Comparison of ENCODE assay signal across 19 cellular contexts in the genomic region with DNA sequence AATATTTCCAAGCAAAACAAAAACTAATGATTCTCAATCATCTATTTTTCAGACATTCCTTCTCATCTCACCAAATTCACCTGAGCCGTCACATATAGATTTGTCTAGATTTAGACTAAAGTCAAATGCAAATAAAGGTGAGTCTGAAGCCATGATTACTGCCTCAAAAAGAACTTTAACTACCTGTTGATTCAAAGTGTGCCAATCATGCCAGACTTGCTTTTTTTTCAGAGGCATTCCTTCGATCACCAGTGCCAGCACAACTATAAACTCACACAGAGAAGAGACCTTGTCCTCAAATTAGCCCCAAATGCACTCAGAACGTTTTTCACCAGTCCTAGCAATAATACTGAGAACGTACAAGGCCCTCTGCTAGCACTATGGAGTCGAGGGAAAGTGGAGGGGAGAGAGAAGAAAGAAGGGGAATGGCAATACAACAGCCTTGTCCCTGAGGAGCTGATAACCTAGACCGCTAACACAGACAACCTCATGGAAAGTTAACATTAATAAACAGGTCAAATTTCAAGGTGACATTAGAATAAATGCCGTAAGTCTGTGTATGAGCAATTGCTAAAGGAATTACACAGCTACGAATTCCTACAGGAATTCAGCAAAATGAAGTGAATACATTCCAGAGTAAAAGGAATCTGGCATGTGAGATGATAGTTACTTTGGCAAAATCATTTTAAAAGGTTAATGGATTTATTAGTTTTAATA.
DNase-seq lines count a peak whose midpoint lies in the region; ATAC-seq, FAIRE-seq and TF ChIP-seq lines count a peak whose summit lies in the region.
"Had no signal": no experiment of that assay in that cellular context is flagged by ENCODE, and none has a peak within 500 bp of the region (broad histone marks: within the 10 kb centered on the region; RNA-seq: fewer than 3 reads in every experiment).

No MANE protein-coding gene starts in this region.

- in situ Hi-C loops in HepG2 (cut with HindIII; ENCODE audit: extremely low pct_ligation_motif_present, low pct_unique_long_range_greater_than_20kb) (no loop called here), brain microvascular endothelial cell (cut with HindIII; ENCODE audit: low pct_ligation_motif_present, low sequenced_read_pairs) (no loop called here), G401 (cut with HindIII; ENCODE audit: low sequenced_read_pairs) (no loop called here)

- H3K27ac ChIP-seq in HepG2 (ENCODE audit: extremely low read length, insufficient read depth, low read length), result no peak overlapping the region
- H3K27ac ChIP-seq in right lobe of liver, result no peak overlapping the region
- peak overlapping the region in 51 of 59 donors; percentile 1 to 85 (median 66) for H3K27ac ChIP-seq in dorsolateral prefrontal cortex
- no peak overlapping the region for H3K27ac ChIP-seq in osteoblast (ENCODE audit: low read depth, low read length)
- H3K27ac ChIP-seq in brain microvascular endothelial cell, result no peak overlapping the region
- H3K27ac ChIP-seq: neutrophil had no signal

- H3K9ac ChIP-seq in HepG2 (ENCODE audit: insufficient read depth, low read depth, low read length), result no peak overlapping the region

- POLR2A ChIA-PET in HepG2 (lab: Yijun Ruan, JAX), result no interaction called here

- H3K4me2 ChIP-seq in HepG2 (ENCODE audit: low read depth, low read length) (no peak overlapping the region), osteoblast (ENCODE audit: insufficient read depth, low read length) (peak overlapping the region; percentile 17)

- no peaks in the 10 kb centered on the region for H3K27me3 ChIP-seq in HepG2 (ENCODE audit: control insufficient read depth in 1 of 2, insufficient read depth in 2 of 2, low read length in 2 of 2)
- no peaks in the 10 kb centered on the region for H3K27me3 ChIP-seq in right lobe of liver
- no peaks in the 10 kb centered on the region for H3K27me3 ChIP-seq in dorsolateral prefrontal cortex
- no peaks in the 10 kb centered on the region for H3K27me3 ChIP-seq in osteoblast (ENCODE audit: insufficient read depth, low read length)
- no peaks in the 10 kb centered on the region for H3K27me3 ChIP-seq in brain microvascular endothelial cell (replicated peaks)
- H3K27me3 ChIP-seq: neutrophil had no signal

- H3K4me1 ChIP-seq in HepG2 (ENCODE audit: insufficient read depth, low read length), result peaks cover 33% of the 10 kb centered on the region
- no peaks in the 10 kb centered on the region for H3K4me1 ChIP-seq in right lobe of liver
- H3K4me1 ChIP-seq in osteoblast (ENCODE audit: insufficient read depth, low read length), result peaks cover 25% of the 10 kb centered on the region

- no peaks in the 10 kb centered on the region; the same call in 1 of the 2 replicates for H4K20me1 ChIP-seq in HepG2 (ENCODE audit: insufficient read depth, low read length)
- H4K20me1 ChIP-seq in osteoblast (ENCODE audit: insufficient read depth, low read length), result peaks cover 3% of the 10 kb centered on the region

- TF ChIP-seq CTCF in HepG2 (CRISPR knock-in tag; IDR thresholded peaks at IDR 0.05) (no peak), right lobe of liver (IDR thresholded peaks at IDR 0.05) (no peak), dorsolateral prefrontal cortex (IDR thresholded peaks at IDR 0.05 in 54 of 56, conservative IDR thresholded peaks at IDR 0.05 in 2 of 56; ENCODE audit: low read depth in 1 of 56, partially characterized antibody in 56 of 56) (no peak), osteoblast (IDR thresholded peaks at IDR 0.05; ENCODE audit: extremely low read depth, low read depth, low read length) (no peak), brain microvascular endothelial cell (IDR thresholded peaks at IDR 0.05; ENCODE audit: low read depth, low read length, missing control alignments) (no peak)

- H3K9me3 ChIP-seq in HepG2 (ENCODE audit: low read length) (peaks cover 5% of the 10 kb centered on the region; the same call in 1 of the 2 replicates), right lobe of liver (no peaks in the 10 kb centered on the region), osteoblast (ENCODE audit: low read depth, low read length) (no peaks in the 10 kb centered on the region)
- H3K9me3 ChIP-seq: neutrophil had no signal

- intact Hi-C loops in HepG2 (cut with micrococcal nuclease; ENCODE audit: unreplicated experiment) (no loop called here), right lobe of liver (cut with DNase I) (no loop called here), dorsolateral prefrontal cortex (cut with DNase I) (loop anchor here in 1 of 2 donors (5.0 kb wide), 1 partner anchor 60 kb away; no protein-coding TSS in a partner anchor)

- H3K4me3 ChIP-seq in HepG2 (replicated peaks in 1 of 3; ENCODE audit: insufficient read depth in 1 of 3, low read depth in 2 of 3, low read length in 3 of 3), result no peak overlapping the region
- H3K4me3 ChIP-seq in right lobe of liver, result no peak overlapping the region
- peak overlapping the region in 13 of 59 donors; percentile 18 to 58 (median 39) for H3K4me3 ChIP-seq in dorsolateral prefrontal cortex
- H3K4me3 ChIP-seq in osteoblast (ENCODE audit: insufficient read depth, low read length), result no peak overlapping the region
- H3K4me3 ChIP-seq in brain microvascular endothelial cell (ENCODE audit: low read depth, low read length), result no peak overlapping the region

- TF ChIP-seq RAD21 in HepG2 (CRISPR knock-in tag; IDR thresholded peaks at IDR 0.05), result no peak

- no TSS peak for BruUV-seq in HepG2 (replicated peaks; lab: Mats Ljungman, UMichigan)

- 67% methylated on average over 8 of the region's 8 CpGs for WGBS in HepG2 (ENCODE audit: low lambda C conversion rate)
- 66% methylated on average over 7 of the region's 8 CpGs for WGBS in right lobe of liver (ENCODE audit: insufficient coverage, low coverage, low lambda C conversion rate, missing lambda C conversion rate)

- H3K79me2 ChIP-seq in HepG2 (ENCODE audit: insufficient read depth, low read length) (peaks cover 88% of the 10 kb centered on the region), osteoblast (ENCODE audit: insufficient read depth, low read length) (peaks cover 52% of the 10 kb centered on the region)

- ATAC-seq in HepG2, result peak; percentile 51; the same call in 2 of the 3 replicates
- ATAC-seq in right lobe of liver, result no peak
- ATAC-seq in HG02840 (IDR thresholded peaks at IDR 0.05; ENCODE audit: low FRiP score, unreplicated experiment), result no peak
- ATAC-seq: CD8-positive, alpha-beta T cell had no signal

- DNase-seq in HepG2 (ENCODE audit: low spot score) (peak; percentile 29), right lobe of liver (no peak), dorsolateral prefrontal cortex (no peak), osteoblast (ENCODE audit: insufficient read length, low spot score, missing footprints) (no peak), NCI-H2196 (lab: John Stamatoyannopoulos, UW; ENCODE audit: unreplicated experiment) (no peak), brain microvascular endothelial cell (no peak), G401 (ENCODE audit: low spot score) (no peak)
- DNase-seq: ACHN; activated CD4-positive, alpha-beta memory T cell treated with anti-CD3 and anti-CD28 coated beads for 36 hours; CD8-positive, alpha-beta T cell; DND-41; immature natural killer cell; NCI-H1436; NCI-H2171 treated with DMSO at 0.1 percent for 48 hours; RPMI8226 had no signal

- H3K36me3 ChIP-seq in HepG2 (replicated peaks in 1 of 2; ENCODE audit: control insufficient read depth in 1 of 2, insufficient read depth in 2 of 2, low read length in 2 of 2), result no peaks in the 10 kb centered on the region
- no peaks in the 10 kb centered on the region for H3K36me3 ChIP-seq in right lobe of liver
- no peaks in the 10 kb centered on the region for H3K36me3 ChIP-seq in osteoblast (ENCODE audit: insufficient read depth, low read length)
- no peaks in the 10 kb centered on the region for H3K36me3 ChIP-seq in brain microvascular endothelial cell (replicated peaks)
- H3K36me3 ChIP-seq: neutrophil had no signal

- TF ChIP-seq EP300 in HepG2 (IDR thresholded peaks at IDR 0.05; ENCODE audit: low read depth in 2 of 2, low read length in 2 of 2) (no peak), HepG2 (CRISPR knock-in tag; IDR thresholded peaks at IDR 0.05; ENCODE audit: borderline replicate concordance) (no peak)

- TF ChIP-seq POLR2A in HepG2 (IDR thresholded peaks at IDR 0.05; ENCODE audit: insufficient read depth in 1 of 2, low read depth in 2 of 2, low read length in 2 of 2) (no peak), right lobe of liver (IDR thresholded peaks at IDR 0.05) (no peak)

- FAIRE-seq in HepG2 (lab: Jason Lieb, UNC), result no peak
- FAIRE-seq: colon, endothelial cell of umbilical vein had no signal

- H2AFZ ChIP-seq in HepG2 (ENCODE audit: low read length) (no peak overlapping the region), osteoblast (ENCODE audit: low read length) (no peak overlapping the region)

- CTCF ChIA-PET in HepG2 (lab: Yijun Ruan, JAX; ENCODE audit: low intra/inter-chr PET ratio, low total read pairs), result no interaction called here

TF ChIP-seq in HepG2, 621 proteins besides CTCF, POLR2A, EP300 and RAD21 (continues in another document):
- TF ChIP-seq, protein P1, sequence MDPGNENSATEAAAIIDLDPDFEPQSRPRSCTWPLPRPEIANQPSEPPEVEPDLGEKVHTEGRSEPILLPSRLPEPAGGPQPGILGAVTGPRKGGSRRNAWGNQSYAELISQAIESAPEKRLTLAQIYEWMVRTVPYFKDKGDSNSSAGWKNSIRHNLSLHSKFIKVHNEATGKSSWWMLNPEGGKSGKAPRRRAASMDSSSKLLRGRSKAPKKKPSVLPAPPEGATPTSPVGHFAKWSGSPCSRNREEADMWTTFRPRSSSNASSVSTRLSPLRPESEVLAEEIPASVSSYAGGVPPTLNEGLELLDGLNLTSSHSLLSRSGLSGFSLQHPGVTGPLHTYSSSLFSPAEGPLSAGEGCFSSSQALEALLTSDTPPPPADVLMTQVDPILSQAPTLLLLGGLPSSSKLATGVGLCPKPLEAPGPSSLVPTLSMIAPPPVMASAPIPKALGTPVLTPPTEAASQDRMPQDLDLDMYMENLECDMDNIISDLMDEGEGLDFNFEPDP (CRISPR knock-in tag; conservative IDR thresholded peaks at IDR 0.05), result no peak
- TF ChIP-seq, protein P2, sequence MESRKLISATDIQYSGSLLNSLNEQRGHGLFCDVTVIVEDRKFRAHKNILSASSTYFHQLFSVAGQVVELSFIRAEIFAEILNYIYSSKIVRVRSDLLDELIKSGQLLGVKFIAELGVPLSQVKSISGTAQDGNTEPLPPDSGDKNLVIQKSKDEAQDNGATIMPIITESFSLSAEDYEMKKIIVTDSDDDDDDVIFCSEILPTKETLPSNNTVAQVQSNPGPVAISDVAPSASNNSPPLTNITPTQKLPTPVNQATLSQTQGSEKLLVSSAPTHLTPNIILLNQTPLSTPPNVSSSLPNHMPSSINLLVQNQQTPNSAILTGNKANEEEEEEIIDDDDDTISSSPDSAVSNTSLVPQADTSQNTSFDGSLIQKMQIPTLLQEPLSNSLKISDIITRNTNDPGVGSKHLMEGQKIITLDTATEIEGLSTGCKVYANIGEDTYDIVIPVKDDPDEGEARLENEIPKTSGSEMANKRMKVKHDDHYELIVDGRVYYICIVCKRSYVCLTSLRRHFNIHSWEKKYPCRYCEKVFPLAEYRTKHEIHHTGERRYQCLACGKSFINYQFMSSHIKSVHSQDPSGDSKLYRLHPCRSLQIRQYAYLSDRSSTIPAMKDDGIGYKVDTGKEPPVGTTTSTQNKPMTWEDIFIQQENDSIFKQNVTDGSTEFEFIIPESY (CRISPR knock-in tag; IDR thresholded peaks at IDR 0.05), result peak; percentile 26; the same call in 1 of the 2 replicates
- no peak for TF ChIP-seq EEA1 (CRISPR knock-in tag; IDR thresholded peaks at IDR 0.05; ENCODE audit: borderline replicate concordance)

Comparison
In these comparisons a context has a peak if more than half of its experiments do, and no peak if none do; other contexts are left out.
1. H3K27ac ChIP-seq: peak in dorsolateral prefrontal cortex (51 of 59); none in HepG2 (single experiment), right lobe of liver (0 of 3), osteoblast (single experiment) and brain microvascular endothelial cell (single experiment).